In the genomic region with DNA sequence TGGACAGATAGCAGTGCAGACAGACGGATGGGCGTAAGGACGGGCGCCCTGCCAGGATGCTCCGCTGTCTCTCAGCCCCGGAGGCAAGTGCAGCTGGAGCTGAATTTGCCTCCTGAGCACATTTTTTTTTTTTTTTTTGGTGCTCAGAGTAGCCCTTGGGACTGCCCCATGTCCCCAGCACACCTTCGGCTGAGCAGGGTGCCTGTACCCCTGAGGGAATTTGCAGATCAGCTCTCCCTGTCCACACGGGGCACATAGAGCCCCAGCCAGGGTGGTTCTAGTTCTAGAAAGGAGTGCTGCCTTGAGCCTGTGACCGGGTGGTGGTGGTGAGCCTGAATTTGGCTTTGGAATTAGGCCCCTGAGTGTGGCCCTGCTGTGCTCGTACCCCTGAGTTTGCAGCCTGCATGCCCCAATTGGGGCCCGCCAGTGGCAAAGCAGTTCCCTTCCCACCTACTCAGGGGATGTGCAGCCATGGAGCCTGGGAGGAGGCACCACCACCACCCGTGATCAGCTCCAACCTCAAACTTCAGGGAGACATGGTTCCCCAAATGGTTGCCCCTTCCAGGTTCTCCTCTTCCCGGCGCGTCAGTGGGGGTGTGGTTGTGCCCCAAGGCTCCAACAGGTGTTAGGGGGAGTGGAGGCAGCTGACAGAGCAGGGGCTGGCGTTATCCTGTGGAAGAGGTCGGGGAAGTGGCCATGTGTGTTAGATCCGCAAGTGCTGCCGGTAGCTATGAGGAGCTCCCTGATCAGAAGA, we compare ENCODE assay signal across 26 cellular contexts.
DNase-seq lines count a peak whose midpoint lies in the region; ATAC-seq, FAIRE-seq and TF ChIP-seq lines count a peak whose summit lies in the region.
"Had no signal": no experiment of that assay in that cellular context is flagged by ENCODE, and none has a peak within 500 bp of the region (broad histone marks: within the 10 kb centered on the region; RNA-seq: fewer than 3 reads in every experiment).

No MANE protein-coding gene starts in this region.

- no peak overlapping the region for H3K4me3 Mint-ChIP-seq in activated CD8-positive, alpha-beta T cell treated with anti-CD3 and anti-CD28 coated beads, Interleukin-2, amount 10 ng/mL, durations not matched to agents 7 days and 5 days
- H3K4me3 Mint-ChIP-seq: CD4-positive, CD25-positive, alpha-beta regulatory T cell; H9; HFFc6 had no signal

- no peaks in the 10 kb centered on the region for H3K4me1 ChIP-seq in H1 (replicated peaks in 1 of 4; ENCODE audit: control insufficient read depth in 3 of 4, insufficient read depth in 4 of 4, low read length in 3 of 4)
- H3K4me1 ChIP-seq: BE2C had no signal

- no peak for ATAC-seq in left ventricle myocardium superior
- no peak for ATAC-seq in HG02840 (IDR thresholded peaks at IDR 0.05; ENCODE audit: low FRiP score, unreplicated experiment)
- ATAC-seq in activated CD8-positive, alpha-beta T cell treated with anti-CD3 and anti-CD28 coated beads, Interleukin-2, amount 10 ng/mL, durations not matched to agents 7 days and 5 days: no peak

- TF ChIP-seq POLR2A in H1 (IDR thresholded peaks at IDR 0.05; ENCODE audit: control extremely low read depth in 1 of 2, low read depth in 2 of 2, low read length in 2 of 2): no peak

- no peak overlapping the region for H2BK5ac ChIP-seq in H1 (ENCODE audit: low read depth, low read length)

- H3K36me3 ChIP-seq in H1 (ENCODE audit: control insufficient read depth in 2 of 4, insufficient read depth in 4 of 4, low read length in 3 of 4): no peaks in the 10 kb centered on the region
- H3K36me3 ChIP-seq: BE2C, MG63 had no signal

- H3K79me1 ChIP-seq in H1 (ENCODE audit: low read depth, low read length): peaks cover 5% of the 10 kb centered on the region

- FAIRE-seq in H1 (lab: Jason Lieb, UNC): no peak
- FAIRE-seq: GM18507 had no signal

- peak; percentile 66 for DNase-seq in DMS 273 (lab: John Stamatoyannopoulos, UW; ENCODE audit: unreplicated experiment)
- no peak for DNase-seq in DMS 273 treated with DMSO at 0.1 percent for 48 hours (lab: John Stamatoyannopoulos, UW)
- DNase-seq in left ventricle myocardium superior: peak; percentile 8
- DNase-seq in cardiac septum (ENCODE audit: low spot score): no peak
- no peak for DNase-seq in H1 (ENCODE audit: low read depth in 1 of 2, low spot score in 2 of 2)
- DNase-seq in activated CD8-positive, alpha-beta T cell treated with anti-CD3 and anti-CD28 coated beads, Interleukin-2, amount 10 ng/mL, durations not matched to agents 7 days and 5 days: no peak
- no peak for DNase-seq in amniotic stem cell (lab: John Stamatoyannopoulos, UW)
- DNase-seq: ACHN; BE2C; CD4-positive, CD25-positive, alpha-beta regulatory T cell; DMS53; GM23248; H9; HFFc6; KBM-7; MG63; NCI-H1105 treated with DMSO at 0.1 percent for 48 hours; NCI-H2081 treated with DMSO at 0.1 percent for 48 hours; NCI-H526; PC-9; SHP77 treated with DMSO at 0.1 percent for 48 hours; SW 1271 had no signal

- H2BK120ac ChIP-seq in H1 (replicated peaks; ENCODE audit: low read depth, low read length): no peak overlapping the region

- no peaks in the 10 kb centered on the region for H3K27me3 Mint-ChIP-seq in activated CD8-positive, alpha-beta T cell treated with anti-CD3 and anti-CD28 coated beads, Interleukin-2, amount 10 ng/mL, durations not matched to agents 7 days and 5 days (ENCODE audit: low read depth)
- H3K27me3 Mint-ChIP-seq: CD4-positive, CD25-positive, alpha-beta regulatory T cell had no signal

- no peaks in the 10 kb centered on the region for H3K79me2 ChIP-seq in H1 (ENCODE audit: control insufficient read depth in 1 of 2, insufficient read depth in 2 of 2, low read length in 2 of 2)

- intact Hi-C loops in left ventricle myocardium superior (cut with micrococcal nuclease): no loop called here
- intact Hi-C loops in cardiac septum (cut with DNase I): no loop called here

- no peak for TF ChIP-seq EP300 in H1 (IDR thresholded peaks at IDR 0.05; ENCODE audit: borderline replicate concordance in 1 of 2, low read depth in 2 of 2, low read length in 2 of 2)

- H3K9me3 Mint-ChIP-seq in activated CD8-positive, alpha-beta T cell treated with anti-CD3 and anti-CD28 coated beads, Interleukin-2, amount 10 ng/mL, durations not matched to agents 7 days and 5 days (ENCODE audit: insufficient read depth): no peaks in the 10 kb centered on the region

- H2BK15ac ChIP-seq in H1 (ENCODE audit: low read length): no peak overlapping the region

- WGBS in H1 (ENCODE audit: extremely low coverage in 1 of 2, insufficient coverage in 1 of 2, insufficient read length in 1 of 2, insufficient replicate concordance in 2 of 2, low coverage in 1 of 2, low lambda C conversion rate in 2 of 2, missing lambda C conversion rate in 1 of 2), 2 experiments: 98% methylated on average over 17 of the region's 19 CpGs; no CpG with 5 or more reads in 1 of the 2 experiments

- H3K18ac ChIP-seq in H1 (ENCODE audit: extremely low read depth, low read length): no peak overlapping the region

- H3K23me2 ChIP-seq in H1 (ENCODE audit: low read depth, low read length): no peaks in the 10 kb centered on the region

- no peak overlapping the region for H3K4me2 ChIP-seq in H1 (ENCODE audit: insufficient read depth in 1 of 2, low read depth in 2 of 2, low read length in 2 of 2)
- H3K4me2 ChIP-seq: PC-9, SK-N-SH had no signal

- H3K4me1 Mint-ChIP-seq in activated CD8-positive, alpha-beta T cell treated with anti-CD3 and anti-CD28 coated beads, Interleukin-2, amount 10 ng/mL, durations not matched to agents 7 days and 5 days (ENCODE audit: low read depth): no peaks in the 10 kb centered on the region
- H3K4me1 Mint-ChIP-seq: CD4-positive, CD25-positive, alpha-beta regulatory T cell; H9 had no signal

- peaks cover 2 to 3% of the 10 kb centered on the region in 2 experiments; a peak in 1 of 4 replicates for H3K9me3 ChIP-seq in H1 (ENCODE audit: insufficient read depth in 2 of 2, low read depth in 1 of 2, low read length in 1 of 2)
- H3K9me3 ChIP-seq: MG63, SK-N-SH had no signal

- H2AFZ ChIP-seq in H1 (ENCODE audit: low read length): no peak overlapping the region
- H2AFZ ChIP-seq: GM23248, PC-9 had no signal

- H4K8ac ChIP-seq in H1 (ENCODE audit: extremely low read depth, insufficient read depth, low read length): peak overlapping the region; percentile 51; the same call in 1 of the 2 replicates

- peaks cover 0 to 13% of the 10 kb centered on the region in 2 experiments for H4K20me1 ChIP-seq in H1 (replicated peaks in 1 of 2; ENCODE audit: control insufficient read depth in 1 of 2, insufficient read depth in 2 of 2, low read length in 2 of 2)

- no peak overlapping the region for H3K27ac ChIP-seq in H1 (ENCODE audit: low read depth, low read length)
- H3K27ac ChIP-seq: 22Rv1, GM23248, PC-9 had no signal

- H3K9ac ChIP-seq in H1 (replicated peaks in 1 of 4; ENCODE audit: extremely low read depth in 1 of 4, low read depth in 3 of 4, low read length in 3 of 4): no peak overlapping the region
- H3K9ac ChIP-seq: GM23248, SK-N-SH had no signal

- CTCF ChIA-PET in H1 (lab: Charles Lee; ENCODE audit: partially characterized antibody): interaction anchor here (0.8 to 0.9 kb wide), 2 partner anchors 14 to 39 kb away, joined by 3 read pairs; no protein-coding TSS in a partner anchor
- CTCF ChIA-PET in activated CD8-positive, alpha-beta T cell treated with anti-CD3 and anti-CD28 coated beads, Interleukin-2, amount 10 ng/mL, durations not matched to agents 7 days and 5 days (lab: Charles Lee): no interaction called here

- no peaks in the 10 kb centered on the region for H3K36me3 Mint-ChIP-seq in activated CD8-positive, alpha-beta T cell treated with anti-CD3 and anti-CD28 coated beads, Interleukin-2, amount 10 ng/mL, durations not matched to agents 7 days and 5 days (ENCODE audit: low read depth)
- H3K36me3 Mint-ChIP-seq: CD4-positive, CD25-positive, alpha-beta regulatory T cell had no signal

- no peak overlapping the region for H4K91ac ChIP-seq in H1 (replicated peaks; ENCODE audit: insufficient read length, low read length)

- no peak overlapping the region for H3K4ac ChIP-seq in H1 (replicated peaks; ENCODE audit: insufficient read length, low read depth, low read length)

- H3K14ac ChIP-seq in H1 (ENCODE audit: insufficient read length): no peak overlapping the region

- no peak overlapping the region for H2BK20ac ChIP-seq in H1 (ENCODE audit: low read length)

- no peak overlapping the region for H2BK12ac ChIP-seq in H1 (ENCODE audit: low read depth, low read length)

- POLR2A ChIA-PET in H1 (lab: Charles Lee; ENCODE audit: partially characterized antibody): no interaction called here
- POLR2A ChIA-PET in activated CD8-positive, alpha-beta T cell treated with anti-CD3 and anti-CD28 coated beads, Interleukin-2, amount 10 ng/mL, durations not matched to agents 7 days and 5 days (lab: Charles Lee): no interaction called here

- no peak for TF ChIP-seq RAD21 in H1 (IDR thresholded peaks at IDR 0.05 in 1 of 2, conservative IDR thresholded peaks at IDR 0.05 in 1 of 2; ENCODE audit: low read depth in 2 of 2, low read length in 2 of 2)

- no peak overlapping the region for H3K4me3 ChIP-seq in H1 (ENCODE audit: extremely low read depth in 1 of 4, insufficient read depth in 2 of 4, low read depth in 3 of 4, low read length in 4 of 4)
- H3K4me3 ChIP-seq: GM23248, MG63, PC-9 had no signal

- H4K5ac ChIP-seq in H1 (ENCODE audit: insufficient read length, low read depth, low read length): no peak overlapping the region

- H3K23ac ChIP-seq in H1 (ENCODE audit: insufficient read length): no peak overlapping the region

- H3K56ac ChIP-seq in H1 (replicated peaks; ENCODE audit: insufficient read length, low read depth, low read length): no peak overlapping the region

- no peaks in the 10 kb centered on the region for H3K27me3 ChIP-seq in H1 (replicated peaks in 1 of 4; ENCODE audit: control insufficient read depth in 3 of 4, extremely low read depth in 1 of 4, insufficient read depth in 3 of 4, low read length in 3 of 4)
- H3K27me3 ChIP-seq: BE2C, MG63 had no signal

- H2AK5ac ChIP-seq in H1 (ENCODE audit: low read depth, low read length): no peak overlapping the region

- TF ChIP-seq CTCF in H1 (IDR thresholded peaks at IDR 0.05; ENCODE audit: control extremely low read depth in 1 of 3, insufficient read depth in 1 of 3, low read depth in 1 of 3, low read length in 3 of 3): no peak

- H3K27ac Mint-ChIP-seq in activated CD8-positive, alpha-beta T cell treated with anti-CD3 and anti-CD28 coated beads, Interleukin-2, amount 10 ng/mL, durations not matched to agents 7 days and 5 days: no peak overlapping the region
- H3K27ac Mint-ChIP-seq: CD4-positive, CD25-positive, alpha-beta regulatory T cell; HFFc6 had no signal

TF ChIP-seq in H1, 55 proteins besides CTCF, POLR2A, EP300 and RAD21 (continues in another document):
- TF ChIP-seq EGR1 (IDR thresholded peaks at IDR 0.05; ENCODE audit: borderline replicate concordance, low read depth, low read length): no peak
- TF ChIP-seq MAFK (IDR thresholded peaks at IDR 0.05; ENCODE audit: low read depth, low read length): no peak
- no peak for TF ChIP-seq HDAC6 (IDR thresholded peaks at IDR 0.05; ENCODE audit: low read depth, low read length)
- no peak for TF ChIP-seq CTBP2 (IDR thresholded peaks at IDR 0.05; ENCODE audit: borderline replicate concordance, insufficient read depth, insufficient read length, low read length)

Comparison
In these comparisons a context has a peak if more than half of its experiments do, and no peak if none do; other contexts are left out.
1. DNase-seq: peak in DMS 273 (single experiment) and left ventricle myocardium superior (single experiment); none in DMS 273 treated with DMSO at 0.1 percent for 48 hours (single experiment), cardiac septum (single experiment), H1 (0 of 2), activated CD8-positive, alpha-beta T cell treated with anti-CD3 and anti-CD28 coated beads, Interleukin-2, amount 10 ng/mL, durations not matched to agents 7 days and 5 days (single experiment) and amniotic stem cell (single experiment).